In the genomic region with DNA sequence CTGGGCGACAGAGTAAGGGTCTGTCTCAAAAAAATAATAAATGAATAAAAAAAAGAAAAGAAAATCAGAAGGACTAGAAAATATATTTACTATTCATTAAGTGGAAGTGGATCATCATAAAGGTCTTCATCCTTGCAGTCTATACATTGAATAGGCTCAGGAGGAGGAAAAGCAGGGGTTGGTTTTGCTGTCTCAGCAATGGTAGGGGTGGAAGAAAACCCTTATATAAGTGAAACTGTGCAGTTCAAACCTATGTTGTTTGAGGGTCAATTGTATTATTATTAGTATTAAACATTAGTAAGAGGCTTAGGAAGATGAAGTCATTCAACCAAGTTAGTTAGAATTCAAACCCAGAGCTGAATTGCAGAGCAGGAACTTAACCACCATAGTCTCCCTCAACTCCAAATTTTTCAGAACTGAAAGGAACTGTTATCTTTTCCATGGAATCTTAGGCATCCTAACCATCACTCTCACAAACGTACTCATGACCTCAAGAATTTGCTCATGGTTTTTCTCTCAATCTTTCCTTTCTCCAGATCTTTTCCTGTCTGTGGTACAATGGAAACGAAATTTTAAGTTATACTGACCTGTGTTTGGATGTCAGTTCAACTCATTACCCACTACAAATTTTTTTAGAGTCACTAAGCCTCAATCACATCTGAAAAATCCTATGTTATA, we compare ENCODE assay signal across 1 cellular context.
A peak's percentile ranks its signal among the peaks of the same experiment; 100 is the strongest.
TF ChIP-seq lines count a peak whose summit lies in the region.

No MANE protein-coding gene starts in this region.

TF ChIP-seq in K562, 482 proteins besides CTCF, POLR2A, EP300 and RAD21:
- TF ChIP-seq ZNF316 (IDR thresholded peaks at IDR 0.05), result peak; percentile 62
- no peak for TF ChIP-seq SIRT6 (IDR thresholded peaks at IDR 0.05; ENCODE audit: low read depth, low read length)
- peak; percentile 33; the same call in 1 of the 2 replicates for TF ChIP-seq C11orf30 (IDR thresholded peaks at IDR 0.05; ENCODE audit: low read depth)
TF ChIP-seq in K562: peak in this region for 2.
